In genomic region chr1:240611619-240612490, GRCh38 we compare ENCODE assay signal across 8 cellular contexts. TPM values are rescaled to one million over a fixed set of nuclear protein-coding genes. Genes with fewer than 3 reads are reported as not detected.
A peak's percentile ranks its signal among the peaks of the same experiment; 100 is the strongest.
DNase-seq lines count a peak whose midpoint lies in the region; ATAC-seq and TF ChIP-seq lines count a peak whose summit lies in the region.

GREM2 (minus strand) TSS chr1:240612155; CDS start chr1:240493475, 118,680 bp downstream.

- H3K9me3 Mint-ChIP-seq in activated T-cell treated with anti-CD3 and anti-CD28 coated beads, Interleukin-2, amount 50 U/mL, for 4 hours: no peaks in the 10 kb centered on the region
- H3K9me3 Mint-ChIP-seq in nephron: no peaks in the 10 kb centered on the region

- peaks cover 40% of the 10 kb centered on the region for H3K4me1 Mint-ChIP-seq in activated T-cell treated with anti-CD3 and anti-CD28 coated beads, Interleukin-2, amount 50 U/mL, for 4 hours (ENCODE audit: low read depth)
- peaks cover 41% of the 10 kb centered on the region for H3K4me1 Mint-ChIP-seq in nephron

- H3K36me3 ChIP-seq in thymus (ENCODE audit: control insufficient read depth, insufficient read depth): no peaks in the 10 kb centered on the region

- no peaks in the 10 kb centered on the region for H3K36me3 Mint-ChIP-seq in activated T-cell treated with anti-CD3 and anti-CD28 coated beads, Interleukin-2, amount 50 U/mL, for 4 hours (ENCODE audit: insufficient read depth)
- no peaks in the 10 kb centered on the region for H3K36me3 Mint-ChIP-seq in nephron (ENCODE audit: low read depth)

- H3K27ac ChIP-seq in thymus (ENCODE audit: low read depth): no peak within 1 kb of the TSS

- peak; percentile 94 for ATAC-seq in HG02870 (IDR thresholded peaks at IDR 0.05; ENCODE audit: unreplicated experiment)
- peak; percentile 80 to 82 for ATAC-seq in activated T-cell treated with anti-CD3 and anti-CD28 coated beads, Interleukin-2, amount 50 U/mL, for 4 hours

- peak; percentile 52 for DNase-seq in NK-92 treated with Interleukin-12 subunit alpha and Interleukin-12 subunit beta, amount 100 ng/mL, for 24 hours (lab: John Stamatoyannopoulos, UW)
- DNase-seq in NK-92 (lab: John Stamatoyannopoulos, UW; ENCODE audit: unreplicated experiment) (no peak), NCI-H2107 treated with DMSO at 0.1 percent for 48 hours (lab: John Stamatoyannopoulos, UW; ENCODE audit: unreplicated experiment) (peak; percentile 82), fibroblast of mammary gland (ENCODE audit: low read depth) (peak; percentile 95)
- DNase-seq in activated T-cell treated with anti-CD3 and anti-CD28 coated beads, Interleukin-2, amount 50 U/mL, for 4 hours: peak; percentile 5

- H3K27me3 ChIP-seq in thymus (ENCODE audit: control insufficient read depth, insufficient read depth): peaks cover 5% of the 10 kb centered on the region

- peak within 1 kb of the TSS; percentile 5 to 42 (median 30) for H3K27ac Mint-ChIP-seq in nephron

- no peaks in the 10 kb centered on the region for H3K9me3 ChIP-seq in thymus (ENCODE audit: control insufficient read depth)

- H3K4me1 ChIP-seq in thymus (ENCODE audit: control insufficient read depth, insufficient read depth, low read length): peaks cover 3% of the 10 kb centered on the region

- H3K4me3 ChIP-seq in fibroblast of mammary gland (ENCODE audit: control insufficient read depth, low read depth, low read length): peak within 1 kb of the TSS; percentile 81
- H3K4me3 ChIP-seq in thymus (ENCODE audit: low read length): peak within 1 kb of the TSS; percentile 36

- no peak for TF ChIP-seq CTCF in fibroblast of mammary gland (conservative IDR thresholded peaks at IDR 0.05; ENCODE audit: control insufficient read depth, insufficient read depth, low read depth, low read length)
- TF ChIP-seq CTCF in nephron (IDR thresholded peaks at IDR 0.05; ENCODE audit: unreplicated experiment in 3 of 3): no peak

- peaks cover 29% of the 10 kb centered on the region for H3K27me3 Mint-ChIP-seq in activated T-cell treated with anti-CD3 and anti-CD28 coated beads, Interleukin-2, amount 50 U/mL, for 4 hours (ENCODE audit: low read depth)
- peaks cover 50% of the 10 kb centered on the region for H3K27me3 Mint-ChIP-seq in nephron (ENCODE audit: low read depth)

- peak within 1 kb of the TSS; percentile 92 for H3K4me3 Mint-ChIP-seq in activated T-cell treated with anti-CD3 and anti-CD28 coated beads, Interleukin-2, amount 50 U/mL, for 4 hours
- peak within 1 kb of the TSS; percentile 94 to 95 (median 94) for H3K4me3 Mint-ChIP-seq in nephron

- 2% methylated on average over 40 of the region's 40 CpGs for WGBS in thymus

RNA-seq across cellular contexts. Expression of gene GREM2, which starts in this region (rescaled TPM):
- total RNA-seq in activated T-cell treated with anti-CD3 and anti-CD28 coated beads, Interleukin-2, amount 50 U/mL, for 4 hours: not detected
- 0.09 TPM for polyA plus RNA-seq in thymus

Comparison
In these comparisons a context has a peak if more than half of its experiments do, and no peak if none do; other contexts are left out.
1. Peak in DNase-seq and ATAC-seq in activated T-cell treated with anti-CD3 and anti-CD28 coated beads, Interleukin-2, amount 50 U/mL, for 4 hours; RNA of the gene not detected or under 1 TPM.